Comparison of ENCODE assay signal across 8 cellular contexts in the genomic region with DNA sequence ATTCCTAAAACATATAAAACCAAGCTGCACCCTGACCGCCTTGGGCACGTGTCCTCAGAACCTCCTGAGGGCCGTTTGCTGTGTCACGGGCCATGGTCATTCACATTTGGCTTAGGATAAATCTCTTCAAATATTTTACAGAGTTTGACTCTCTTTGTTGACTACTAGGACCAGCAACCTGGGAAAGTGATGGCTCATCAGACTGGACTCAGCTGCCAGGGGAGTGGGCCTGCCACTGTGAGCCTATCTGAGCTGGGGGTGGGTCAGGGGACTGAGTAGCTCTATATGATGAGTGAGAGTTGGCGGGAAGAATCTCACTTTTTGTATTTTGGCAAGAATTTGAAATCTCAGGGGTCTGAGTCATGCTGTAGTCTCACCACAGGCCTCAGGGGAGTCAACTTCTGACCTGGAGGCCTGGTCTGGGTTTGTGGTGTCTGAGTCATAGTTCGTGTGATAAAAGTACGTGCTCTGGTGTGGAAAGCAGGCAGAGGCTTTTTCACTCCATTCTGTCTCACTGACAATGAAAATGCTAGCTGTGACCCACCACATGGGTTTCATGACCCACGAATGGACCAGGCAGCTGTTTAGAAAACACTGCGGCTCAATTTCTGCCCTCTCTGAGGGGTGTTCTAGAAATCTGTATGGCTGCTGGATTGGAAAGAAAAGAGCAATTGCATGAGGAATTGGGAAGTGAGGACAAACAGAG. TPM values are rescaled to one million over a fixed set of nuclear protein-coding genes. Genes with fewer than 3 reads are reported as not detected.
DNase-seq lines count a peak whose midpoint lies in the region; ATAC-seq lines count a peak whose summit lies in the region.

No MANE protein-coding gene starts in this region.

- DNase-seq in OCI-M1 (lab: John Stamatoyannopoulos, UW) (peak; percentile 84), glomerular endothelial cell (ENCODE audit: extremely low read depth, low read depth, low spot score) (peak; percentile 85), NCI-H187 treated with DMSO at 0.1 percent for 48 hours (lab: John Stamatoyannopoulos, UW) (no peak), NCI-H748 (lab: John Stamatoyannopoulos, UW; ENCODE audit: unreplicated experiment) (no peak)
- DNase-seq in activated T-cell treated with anti-CD3 and anti-CD28 coated beads, Interleukin-2, amount 50 U/mL, for 72 hours = peak; percentile 84 to 87
- peak; percentile 59 to 75 (median 69) for DNase-seq in stimulated activated CD4-positive, alpha-beta T cell treated with anti-CD3 and anti-CD28 coated beads, Interleukin-12 subunit alpha, Interleukin-12 subunit beta, amount 100 ng/mL, for 48 hours (ENCODE audit: low read depth in 2 of 3, low spot score in 1 of 3)

- peak overlapping the region; percentile 50 to 98 for H3K4me3 Mint-ChIP-seq in activated T-cell treated with anti-CD3 and anti-CD28 coated beads, Interleukin-2, amount 50 U/mL, for 72 hours

- peaks cover 65% of the 10 kb centered on the region for H3K4me1 Mint-ChIP-seq in activated T-cell treated with anti-CD3 and anti-CD28 coated beads, Interleukin-2, amount 50 U/mL, for 72 hours (ENCODE audit: low read depth)

- H3K27ac Mint-ChIP-seq in activated T-cell treated with anti-CD3 and anti-CD28 coated beads, Interleukin-2, amount 50 U/mL, for 72 hours = peak overlapping the region; percentile 86

- no peaks in the 10 kb centered on the region for H3K9me3 Mint-ChIP-seq in activated T-cell treated with anti-CD3 and anti-CD28 coated beads, Interleukin-2, amount 50 U/mL, for 72 hours

- no peaks in the 10 kb centered on the region for H3K27me3 Mint-ChIP-seq in activated T-cell treated with anti-CD3 and anti-CD28 coated beads, Interleukin-2, amount 50 U/mL, for 72 hours (ENCODE audit: low read depth)

- peak; percentile 65 for ATAC-seq in GM18861 (IDR thresholded peaks at IDR 0.05; ENCODE audit: unreplicated experiment)
- ATAC-seq in HG02970 (IDR thresholded peaks at IDR 0.05; ENCODE audit: low FRiP score, unreplicated experiment) = peak; percentile 51
- ATAC-seq in activated T-cell treated with anti-CD3 and anti-CD28 coated beads, Interleukin-2, amount 50 U/mL, for 72 hours (replicated peaks in 1 of 2) = peak; percentile 69 to 72

- H3K36me3 Mint-ChIP-seq in activated T-cell treated with anti-CD3 and anti-CD28 coated beads, Interleukin-2, amount 50 U/mL, for 72 hours (ENCODE audit: insufficient read depth in 2 of 2) = peaks cover 0 to 1% of the 10 kb centered on the region in 2 donors

RNA-seq across cellular contexts. Expression of a gene that starts 4.2 kb away (rescaled TPM):
- 100 to 1,000 TPM in 1 of 2 donors, 10 to 100 TPM in 1; 92.2 to 122 TPM for total RNA-seq in activated T-cell treated with anti-CD3 and anti-CD28 coated beads, Interleukin-2, amount 50 U/mL, for 72 hours
- 76.9 and 81.6 TPM in 2 replicates for total RNA-seq in glomerular endothelial cell

RNA-seq across cellular contexts. Expression of a gene that starts 49.5 kb away (rescaled TPM):
- total RNA-seq in activated T-cell treated with anti-CD3 and anti-CD28 coated beads, Interleukin-2, amount 50 U/mL, for 72 hours = under 1 TPM; 0.12 to 0.56 TPM
- 0.64 TPM in 1 of 2 replicates, not detected in the other for total RNA-seq in glomerular endothelial cell

RNA-seq across cellular contexts. Expression of a gene that starts 56.0 kb away (rescaled TPM):
- total RNA-seq in activated T-cell treated with anti-CD3 and anti-CD28 coated beads, Interleukin-2, amount 50 U/mL, for 72 hours = under 1 TPM in 1 of 2 donors, not detected in 1; 0.99 TPM
- 0.64 TPM in 1 of 2 replicates, not detected in the other for total RNA-seq in glomerular endothelial cell

Comparison
In these comparisons a context has a peak if more than half of its experiments do, and no peak if none do; other contexts are left out.
1. DNase-seq: peak in OCI-M1 (single experiment), activated T-cell treated with anti-CD3 and anti-CD28 coated beads, Interleukin-2, amount 50 U/mL, for 72 hours (2 of 2), glomerular endothelial cell (single experiment) and stimulated activated CD4-positive, alpha-beta T cell treated with anti-CD3 and anti-CD28 coated beads, Interleukin-12 subunit alpha, Interleukin-12 subunit beta, amount 100 ng/mL, for 48 hours (3 of 3); none in NCI-H187 treated with DMSO at 0.1 percent for 48 hours (single experiment) and NCI-H748 (single experiment).
2. Peak in every context shown above with its lines, with median percentiles within 50 percentile points of each other: ATAC-seq.